8 cellular contexts compared by ENCODE assay signal in genomic region chr3:194556086-194557056, GRCh38.
DNase-seq lines count a peak whose midpoint lies in the region; ATAC-seq and TF ChIP-seq lines count a peak whose summit lies in the region.

No MANE protein-coding gene starts in this region.

- no peaks in the 10 kb centered on the region for H3K27me3 ChIP-seq in CD4-positive, alpha-beta T cell (ENCODE audit: control insufficient read depth, insufficient read depth, low read length)
- H3K27me3 ChIP-seq in IMR-90 (ENCODE audit: control insufficient read depth, insufficient read depth, low read length) = no peaks in the 10 kb centered on the region

- H3K4ac ChIP-seq in IMR-90 (ENCODE audit: low read depth, low read length) = peak overlapping the region; percentile 82

- POLR2A ChIA-PET in CD4-positive, alpha-beta T cell (lab: Charles Lee) = no interaction called here
- POLR2A ChIA-PET in IMR-90 (lab: Charles Lee; ENCODE audit: unreplicated experiment) = no interaction called here

- peak overlapping the region; percentile 28; the same call in 1 of the 2 replicates for H3K4me2 ChIP-seq in IMR-90 (ENCODE audit: low read depth, low read length)

- H3K23ac ChIP-seq in IMR-90 (ENCODE audit: low read depth, low read length) = peak overlapping the region; percentile 67; the same call in 1 of the 2 replicates

- no TSS peak for BruUV-seq in IMR-90 (replicated peaks; lab: Mats Ljungman, UMichigan)

- H3K4me3 ChIP-seq in IMR-90 (ENCODE audit: insufficient read depth, low read depth, low read length) = no peak overlapping the region
- H3K4me3 ChIP-seq in mucosa of descending colon = no peak overlapping the region

- no peak for TF ChIP-seq RAD21 in IMR-90 (IDR thresholded peaks at IDR 0.05; ENCODE audit: low read length)

- H3K9me1 ChIP-seq in IMR-90 (ENCODE audit: insufficient read depth, low read length) = peaks cover 14% of the 10 kb centered on the region; the same call in 1 of the 2 replicates

- CTCF ChIA-PET in CD4-positive, alpha-beta T cell (lab: Charles Lee) = interaction anchor here (0.5 kb wide), 1 partner anchor 420 kb away, joined by 3 read pairs; no protein-coding TSS in a partner anchor
- CTCF ChIA-PET in IMR-90 (lab: Yijun Ruan, JAX) = interaction anchor here (0.6 to 1.3 kb wide), 3 partner anchors 11 to 24 kb away, joined by 3 to 7 read pairs (median 3); no protein-coding TSS in a partner anchor

- H3K14ac ChIP-seq in IMR-90 (replicated peaks; ENCODE audit: low read depth, low read length) = peak overlapping the region; percentile 64

- intact Hi-C loops in CD4-positive, alpha-beta T cell (cut with DNase I, micrococcal nuclease) = no loop called here
- intact Hi-C loops in IMR-90 (cut with micrococcal nuclease) = no loop called here
- intact Hi-C loops in mucosa of descending colon (cut with DNase I, micrococcal nuclease) = no loop called here

- H4K8ac ChIP-seq in IMR-90 (ENCODE audit: low read depth in 2 of 2, low read length in 2 of 2) = peak overlapping the region; percentile 66 to 82

- ATAC-seq in CD4-positive, alpha-beta T cell (ENCODE audit: poor library complexity) = no peak
- ATAC-seq in IMR-90 (ENCODE audit: low read depth) = peak; percentile 60
- peak; percentile 60 for ATAC-seq in activated T-helper 17 cell treated with anti-CD3 and anti-CD28 coated beads, Interleukin-2, amount 50 U/mL, for 72 hours (replicated peaks)
- peak; percentile 74 for ATAC-seq in mucosa of descending colon
- ATAC-seq in HG02642 (IDR thresholded peaks at IDR 0.05; ENCODE audit: poor library complexity, unreplicated experiment) = no peak

- peak overlapping the region; percentile 50 for H3K4me3 Mint-ChIP-seq in CD4-positive, alpha-beta T cell
- peak overlapping the region; percentile 87 for H3K4me3 Mint-ChIP-seq in activated T-helper 17 cell treated with anti-CD3 and anti-CD28 coated beads, Interleukin-2, amount 50 U/mL, for 72 hours

- H3K36me3 Mint-ChIP-seq in CD4-positive, alpha-beta T cell (ENCODE audit: low read depth) = no peaks in the 10 kb centered on the region
- no peaks in the 10 kb centered on the region for H3K36me3 Mint-ChIP-seq in activated T-helper 17 cell treated with anti-CD3 and anti-CD28 coated beads, Interleukin-2, amount 50 U/mL, for 72 hours (ENCODE audit: low read depth)

- peak overlapping the region; percentile 23 for H4K5ac ChIP-seq in IMR-90 (ENCODE audit: low read depth, low read length)

- no peak overlapping the region for H3K27ac ChIP-seq in CD4-positive, alpha-beta T cell (ENCODE audit: low read depth, low read length)
- H3K27ac ChIP-seq in IMR-90 (ENCODE audit: insufficient read depth, low read length) = no peak overlapping the region; the same call in 1 of the 2 replicates

- no peaks in the 10 kb centered on the region for H3K9me3 ChIP-seq in CD4-positive, alpha-beta T cell (ENCODE audit: control insufficient read depth, low read length)
- H3K9me3 ChIP-seq in IMR-90 (ENCODE audit: control insufficient read depth, insufficient read depth, low read length) (no peaks in the 10 kb centered on the region), mucosa of descending colon (no peaks in the 10 kb centered on the region)

- no peaks in the 10 kb centered on the region for H4K20me1 ChIP-seq in IMR-90 (ENCODE audit: insufficient read depth, low read length)

- TF ChIP-seq POLR2A in IMR-90 (IDR thresholded peaks at IDR 0.05; ENCODE audit: low read depth, low read length) = no peak

- H3K27ac Mint-ChIP-seq in CD4-positive, alpha-beta T cell = no peak overlapping the region
- H3K27ac Mint-ChIP-seq in activated T-helper 17 cell treated with anti-CD3 and anti-CD28 coated beads, Interleukin-2, amount 50 U/mL, for 72 hours = peak overlapping the region; percentile 92

- H2BK120ac ChIP-seq in IMR-90 (ENCODE audit: low read depth, low read length) = peak overlapping the region; percentile 50

- peaks cover 15% of the 10 kb centered on the region for H3K4me1 ChIP-seq in IMR-90 (ENCODE audit: control insufficient read depth, insufficient read depth, low read length)
- H3K4me1 ChIP-seq in mucosa of descending colon (ENCODE audit: low read depth) = peaks cover 2% of the 10 kb centered on the region

- H2BK15ac ChIP-seq in IMR-90 (ENCODE audit: low read depth, low read length) = peak overlapping the region; percentile 51; the same call in 2 of the 3 replicates

- no peaks in the 10 kb centered on the region for H3K79me1 ChIP-seq in IMR-90 (ENCODE audit: low read depth in 1 of 2, low read length in 2 of 2)

- H4K91ac ChIP-seq in IMR-90 (ENCODE audit: insufficient read depth, low read depth, low read length) = peak overlapping the region; percentile 68

- peaks cover 8% of the 10 kb centered on the region for H3K4me1 Mint-ChIP-seq in CD4-positive, alpha-beta T cell (ENCODE audit: low read depth)
- peaks cover 7% of the 10 kb centered on the region for H3K4me1 Mint-ChIP-seq in activated T-helper 17 cell treated with anti-CD3 and anti-CD28 coated beads, Interleukin-2, amount 50 U/mL, for 72 hours

- TF ChIP-seq CTCF in CD4-positive, alpha-beta T cell (IDR thresholded peaks at IDR 0.05) = no peak
- no peak for TF ChIP-seq CTCF in IMR-90 (conservative IDR thresholded peaks at IDR 0.05; ENCODE audit: low read depth, low read length)
- no peak for TF ChIP-seq CTCF in mucosa of descending colon (IDR thresholded peaks at IDR 0.05)

- peak overlapping the region; percentile 61 for H2BK20ac ChIP-seq in IMR-90 (ENCODE audit: low read depth, low read length)

- peak overlapping the region; percentile 89 for H2AK9ac ChIP-seq in IMR-90 (replicated peaks; ENCODE audit: low read depth, low read length, poor library complexity)

- H3K56ac ChIP-seq in IMR-90 (ENCODE audit: extremely low read depth, insufficient read depth, low read length) = no peak overlapping the region

- no peaks in the 10 kb centered on the region for H3K27me3 Mint-ChIP-seq in CD4-positive, alpha-beta T cell
- no peaks in the 10 kb centered on the region for H3K27me3 Mint-ChIP-seq in activated T-helper 17 cell treated with anti-CD3 and anti-CD28 coated beads, Interleukin-2, amount 50 U/mL, for 72 hours

- no peaks in the 10 kb centered on the region for H3K9me3 Mint-ChIP-seq in CD4-positive, alpha-beta T cell
- H3K9me3 Mint-ChIP-seq in activated T-helper 17 cell treated with anti-CD3 and anti-CD28 coated beads, Interleukin-2, amount 50 U/mL, for 72 hours = no peaks in the 10 kb centered on the region

- no peak overlapping the region for H3K9ac ChIP-seq in IMR-90 (ENCODE audit: low read depth, low read length)

- no peaks in the 10 kb centered on the region for H3K36me3 ChIP-seq in IMR-90 (ENCODE audit: control insufficient read depth, insufficient read depth, low read length)
- H3K36me3 ChIP-seq in mucosa of descending colon (ENCODE audit: low read depth) = no peaks in the 10 kb centered on the region

- H2AFZ ChIP-seq in IMR-90 (replicated peaks; ENCODE audit: low read length, poor library complexity) = peak overlapping the region; percentile 91

- peak overlapping the region; percentile 48 for H3K18ac ChIP-seq in IMR-90 (ENCODE audit: low read depth, low read length)

- peak overlapping the region; percentile 6 for H2BK5ac ChIP-seq in IMR-90 (ENCODE audit: low read depth, low read length, poor library complexity, severe bottlenecking)

- dilution Hi-C loops in IMR-90 (cut with HindIII; ENCODE audit: low sequenced_read_pairs, unreplicated experiment) = no loop called here

- in situ Hi-C loops in IMR-90 (cut with MboI; ENCODE audit: low sequenced_read_pairs) = no loop called here

- no peak for DNase-seq in CD4-positive, alpha-beta T cell
- peak; percentile 50 for DNase-seq in IMR-90
- DNase-seq in mucosa of descending colon = peak in 2 of 3 donors; percentile 33 to 40
- no peak for DNase-seq in NCI-H1930 (lab: John Stamatoyannopoulos, UW)
- no peak for DNase-seq in NCI-H2227 treated with DMSO at 0.1 percent for 48 hours (lab: John Stamatoyannopoulos, UW)
- no peak for DNase-seq in cerebellar nuclear complex (lab: John Stamatoyannopoulos, UW)

- peak overlapping the region; percentile 74 for H2AK5ac ChIP-seq in IMR-90 (ENCODE audit: low read depth, low read length)

- WGBS in IMR-90 (ENCODE audit: extremely low coverage in 2 of 2, insufficient read length in 1 of 2), 2 experiments = no CpG with 5 or more reads among the region's 13 CpGs

TF ChIP-seq in IMR-90, 13 proteins besides CTCF, POLR2A, EP300 and RAD21:
- no peak for TF ChIP-seq CHD1 (IDR thresholded peaks at IDR 0.05; ENCODE audit: low read depth, low read length)
- peak; percentile 78 for TF ChIP-seq NFE2L2 (IDR thresholded peaks at IDR 0.05; ENCODE audit: low read depth, low read length)
- TF ChIP-seq MAZ (IDR thresholded peaks at IDR 0.05; ENCODE audit: borderline replicate concordance, low read depth, low read length) = 0 out of 2 replicates have a peak, but pooled peaks have one; percentile 7

Comparison
In these comparisons a context has a peak if more than half of its experiments do, and no peak if none do; other contexts are left out.
1. ATAC-seq: peak in IMR-90 (single experiment), activated T-helper 17 cell treated with anti-CD3 and anti-CD28 coated beads, Interleukin-2, amount 50 U/mL, for 72 hours (single experiment) and mucosa of descending colon (single experiment); none in CD4-positive, alpha-beta T cell (single experiment) and HG02642 (single experiment).
2. DNase-seq: peak in IMR-90 (single experiment) and mucosa of descending colon (2 of 3); none in CD4-positive, alpha-beta T cell (0 of 10), NCI-H1930 (0 of 2), NCI-H2227 treated with DMSO at 0.1 percent for 48 hours (single experiment) and cerebellar nuclear complex (0 of 2).